In the genomic region with DNA sequence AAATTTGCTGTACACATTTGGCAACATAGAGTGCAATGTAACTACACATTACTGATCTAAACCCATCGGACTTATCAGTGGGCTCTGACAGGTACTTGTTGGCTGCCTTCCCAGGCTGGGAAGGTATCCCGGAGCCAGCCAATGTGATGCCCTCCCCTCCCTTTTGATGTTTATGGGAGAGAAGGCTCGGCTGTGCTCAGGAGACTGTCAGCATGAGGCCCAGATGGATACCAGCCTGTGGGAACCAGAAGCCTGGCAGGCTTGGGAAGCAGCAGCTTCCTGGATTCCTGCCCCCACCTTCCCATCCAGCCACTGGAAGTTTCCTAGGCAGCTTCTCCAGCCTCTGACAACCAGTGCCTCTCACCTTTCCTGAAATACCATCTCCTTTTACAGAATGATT, we compare ENCODE assay signal across 9 cellular contexts.
DNase-seq lines count a peak whose midpoint lies in the region; ATAC-seq and TF ChIP-seq lines count a peak whose summit lies in the region.
"Had no signal": no experiment of that assay in that cellular context is flagged by ENCODE, and none has a peak within 500 bp of the region (broad histone marks: within the 10 kb centered on the region; RNA-seq: fewer than 3 reads in every experiment).

No MANE protein-coding gene starts in this region.

- peak overlapping the region; percentile 76 for H2AK5ac ChIP-seq in trophoblast cell (ENCODE audit: low read length)

- no peak overlapping the region for H2AFZ ChIP-seq in HCT116 (ENCODE audit: low read depth, low read length, poor library complexity, severe bottlenecking)
- H2AFZ ChIP-seq in trophoblast cell (ENCODE audit: insufficient read depth, low read length, poor library complexity) = no peak overlapping the region

- H4K8ac ChIP-seq in trophoblast cell (ENCODE audit: low read depth, low read length) = peak overlapping the region; percentile 11

- DNase-seq in HCT116 (ENCODE audit: low read depth, low spot score) (no peak), NCI-H2227 treated with DMSO at 0.1 percent for 48 hours (lab: John Stamatoyannopoulos, UW) (peak; percentile 4), endothelial cell (ENCODE audit: low spot score) (peak; percentile 22), trophoblast cell (no peak), KBM-7 (no peak)
- DNase-seq in stimulated activated CD4-positive, alpha-beta T cell treated with anti-CD3 and anti-CD28 coated beads, Interleukin-4, amount 100 ng/mL, for 24 hours = no peak
- DNase-seq: spleen had no signal

- no peaks in the 10 kb centered on the region for H3K79me2 ChIP-seq in HCT116 (ENCODE audit: insufficient read depth, low read length)
- no peaks in the 10 kb centered on the region for H3K79me2 ChIP-seq in trophoblast cell (ENCODE audit: control insufficient read depth, insufficient read depth, low read length, poor library complexity)

- WGBS in trophoblast cell (ENCODE audit: extremely low coverage, insufficient coverage, insufficient read length) = no CpG with 5 or more reads among the region's 3 CpGs

- H3K9ac ChIP-seq in HCT116 (ENCODE audit: low read length) (0 out of 2 replicates have a peak overlapping the region, but pooled peaks have one; percentile 11), trophoblast cell (ENCODE audit: low read length) (no peak overlapping the region)

- peak overlapping the region; percentile 54 for H3K27ac ChIP-seq in HCT116 (ENCODE audit: low read depth, low read length)
- peak overlapping the region; percentile 67 for H3K27ac ChIP-seq in trophoblast cell (ENCODE audit: low read depth, low read length)
- H3K27ac ChIP-seq: spleen had no signal

- no TSS peak for BruUV-seq in HCT116 (replicated peaks; lab: Mats Ljungman, UMichigan)

- H3K23ac ChIP-seq in trophoblast cell (ENCODE audit: low read length) = no peak overlapping the region

- H3K27me3 ChIP-seq in HCT116 (ENCODE audit: insufficient read depth, low read length) (no peaks in the 10 kb centered on the region), trophoblast cell (ENCODE audit: insufficient read depth, low read length) (no peaks in the 10 kb centered on the region)
- H3K27me3 ChIP-seq: spleen had no signal

- no peak for TF ChIP-seq POLR2A in HCT116 (IDR thresholded peaks at IDR 0.05; ENCODE audit: borderline replicate concordance, extremely low read depth, insufficient read depth, insufficient read length)

- POLR2A ChIA-PET in HCT116 (lab: Charles Lee) = interaction anchor here (0.6 kb wide), 1 partner anchor 257 kb away, joined by 4 read pairs; no protein-coding TSS in a partner anchor

- peak overlapping the region; percentile 65 for H4K91ac ChIP-seq in trophoblast cell (ENCODE audit: low read depth, low read length)

- peak overlapping the region; percentile 21 for H3K14ac ChIP-seq in trophoblast cell (ENCODE audit: low read length)

- no peaks in the 10 kb centered on the region for H3K36me3 Mint-ChIP-seq in endothelial cell (ENCODE audit: low read depth, unreplicated experiment)

- no peak overlapping the region for H3K4ac ChIP-seq in trophoblast cell (ENCODE audit: low read depth, low read length)

- peak overlapping the region; percentile 61 for H2BK12ac ChIP-seq in trophoblast cell (ENCODE audit: low read length)

- H3K4me3 Mint-ChIP-seq in endothelial cell (ENCODE audit: unreplicated experiment) = no peak overlapping the region
- H3K4me3 Mint-ChIP-seq: naive thymus-derived CD8-positive, alpha-beta T cell had no signal

- peak overlapping the region; percentile 57 for H3K27ac Mint-ChIP-seq in endothelial cell (ENCODE audit: unreplicated experiment)

- intact Hi-C loops in HCT116 (cut with micrococcal nuclease) = no loop called here

- peak overlapping the region; percentile 62 for H2BK120ac ChIP-seq in trophoblast cell (ENCODE audit: insufficient read depth, low read length, poor library complexity)

- no peak for TF ChIP-seq CTCF in HCT116 (IDR thresholded peaks at IDR 0.05 in 2 of 3, conservative IDR thresholded peaks at IDR 0.05 in 1 of 3; ENCODE audit: borderline replicate concordance in 1 of 3, insufficient read depth in 1 of 3, low read depth in 2 of 3, low read length in 2 of 3)
- TF ChIP-seq CTCF in endothelial cell (IDR thresholded peaks at IDR 0.05; ENCODE audit: unreplicated experiment) = no peak

- RAD21 ChIA-PET in HCT116 (lab: Charles Lee; ENCODE audit: low non-redundant PET in 1 of 2, low total read pairs in 2 of 2, uncharacterized antibody in 2 of 2, unreplicated experiment in 2 of 2) = no interaction called here

- in situ Hi-C loops in KBM-7 (cut with MboI; ENCODE audit: low pct_unique_long_range_greater_than_20kb, low sequenced_read_pairs) = no loop called here

- H3K9me3 Mint-ChIP-seq in endothelial cell (ENCODE audit: unreplicated experiment) = no peaks in the 10 kb centered on the region
- H3K9me3 Mint-ChIP-seq: naive thymus-derived CD8-positive, alpha-beta T cell had no signal

- no peaks in the 10 kb centered on the region for H3K9me3 ChIP-seq in HCT116 (ENCODE audit: control insufficient read depth in 1 of 2, insufficient read depth in 1 of 2, low read depth in 1 of 2, low read length in 2 of 2)
- H3K9me3 ChIP-seq in trophoblast cell (ENCODE audit: insufficient read depth, low read depth, low read length) = no peaks in the 10 kb centered on the region
- H3K9me3 ChIP-seq: spleen had no signal

- TF ChIP-seq RAD21 in HCT116 (IDR thresholded peaks at IDR 0.05; ENCODE audit: low read depth) = no peak

- H3K36me3 ChIP-seq in HCT116 (ENCODE audit: control insufficient read depth in 1 of 2, insufficient read depth in 2 of 2, low read length in 2 of 2) (peaks cover 0 to 4% of the 10 kb centered on the region in 2 experiments; a peak in 1 of 4 replicates), trophoblast cell (ENCODE audit: control insufficient read depth in 1 of 2, insufficient read depth in 2 of 2, low read length in 2 of 2) (no peaks in the 10 kb centered on the region)

- peak overlapping the region; percentile 47 for H3K18ac ChIP-seq in trophoblast cell (ENCODE audit: low read length)

- H4K12ac ChIP-seq in trophoblast cell (ENCODE audit: low read depth, low read length) = no peak overlapping the region

- peak; percentile 74 for ATAC-seq in HCT116
- no peak for ATAC-seq in HG02840 (IDR thresholded peaks at IDR 0.05; ENCODE audit: low FRiP score, unreplicated experiment)
- ATAC-seq: naive thymus-derived CD8-positive, alpha-beta T cell had no signal

- H3K4me1 ChIP-seq in HCT116 (ENCODE audit: control insufficient read depth in 1 of 2, insufficient read depth in 2 of 2, low read length in 2 of 2) (peaks cover 36 to 48% of the 10 kb centered on the region in 2 experiments), trophoblast cell (ENCODE audit: control insufficient read depth in 1 of 2, insufficient read depth in 2 of 2, low read length in 2 of 2) (peaks cover 31 to 32% of the 10 kb centered on the region in 2 experiments)
- H3K4me1 ChIP-seq: spleen had no signal

- no peaks in the 10 kb centered on the region for H4K20me1 ChIP-seq in HCT116 (ENCODE audit: insufficient read depth)

- H3K4me2 ChIP-seq in HCT116 (ENCODE audit: low read length) (peak overlapping the region; percentile 44), trophoblast cell (ENCODE audit: low read length) (peak overlapping the region; percentile 13)

- peaks cover 13% of the 10 kb centered on the region for H3K4me1 Mint-ChIP-seq in endothelial cell (ENCODE audit: unreplicated experiment)

- peaks cover 35% of the 10 kb centered on the region for H3K79me1 ChIP-seq in trophoblast cell (ENCODE audit: low read length)

- peaks cover 5% of the 10 kb centered on the region for H3K27me3 Mint-ChIP-seq in endothelial cell (ENCODE audit: unreplicated experiment)
- H3K27me3 Mint-ChIP-seq: naive thymus-derived CD8-positive, alpha-beta T cell had no signal

- H2BK5ac ChIP-seq in trophoblast cell (ENCODE audit: low read depth, low read length, poor library complexity) = peak overlapping the region; percentile 65

- no peaks in the 10 kb centered on the region for H3K9me2 ChIP-seq in HCT116 (ENCODE audit: insufficient read depth)

- H3K4me3 ChIP-seq in HCT116 (replicated peaks in 1 of 2; ENCODE audit: low read depth in 1 of 2, low read length in 2 of 2) (no peak overlapping the region), trophoblast cell (ENCODE audit: low read depth, low read length) (no peak overlapping the region)
- H3K4me3 ChIP-seq: spleen had no signal

- CTCF ChIA-PET in HCT116 (lab: Charles Lee) = no interaction called here

TF ChIP-seq in HCT116, 20 proteins besides CTCF, POLR2A, EP300 and RAD21:
- TF ChIP-seq TCF7L2 (IDR thresholded peaks at IDR 0.05; ENCODE audit: borderline replicate concordance, extremely low read depth, insufficient read depth, insufficient read length) (peak; percentile 89), EZH2phosphoT487 (IDR thresholded peaks at IDR 0.05; ENCODE audit: borderline replicate concordance) (no peak)

Comparison
In these comparisons a context has a peak if more than half of its experiments do, and no peak if none do; other contexts are left out.
1. DNase-seq: peak in NCI-H2227 treated with DMSO at 0.1 percent for 48 hours (single experiment) and endothelial cell (single experiment); none in HCT116 (single experiment), trophoblast cell (0 of 2), KBM-7 (single experiment) and stimulated activated CD4-positive, alpha-beta T cell treated with anti-CD3 and anti-CD28 coated beads, Interleukin-4, amount 100 ng/mL, for 24 hours (single experiment).